Comparison of ENCODE assay signal across 1 cellular context in genomic region chr22:28931844-28932561, GRCh38.
TF ChIP-seq lines count a peak whose summit lies in the region.

No MANE protein-coding gene starts in this region.

TF ChIP-seq in HepG2, 621 proteins besides CTCF, POLR2A, EP300 and RAD21 (continued from another document and continues in another):
- no peak for TF ChIP-seq LCORL (IDR thresholded peaks at IDR 0.05)
- TF ChIP-seq LCORL (CRISPR knock-in tag; IDR thresholded peaks at IDR 0.05), result peak; percentile 6; the same call in 1 of the 2 replicates
- TF ChIP-seq ZBTB25 (CRISPR knock-in tag; IDR thresholded peaks at IDR 0.05), result no peak
- no peak for TF ChIP-seq SRY (CRISPR knock-in tag; IDR thresholded peaks at IDR 0.05)
- TF ChIP-seq KLF12 (CRISPR knock-in tag; IDR thresholded peaks at IDR 0.05; ENCODE audit: borderline replicate concordance), result no peak
- no peak for TF ChIP-seq PCBP1 (IDR thresholded peaks at IDR 0.05; ENCODE audit: borderline replicate concordance, low read depth, low read length)
- TF ChIP-seq MBD4 (IDR thresholded peaks at IDR 0.05; ENCODE audit: borderline replicate concordance, low read length), result no peak
- TF ChIP-seq TERF1 (CRISPR knock-in tag; IDR thresholded peaks at IDR 0.05), result no peak
- TF ChIP-seq EHMT2 (IDR thresholded peaks at IDR 0.05; ENCODE audit: borderline replicate concordance, low read depth, low read length), result peak; percentile 62; the same call in 1 of the 2 replicates
- TF ChIP-seq RXRA (CRISPR knock-in tag; IDR thresholded peaks at IDR 0.05), result peak; percentile 31; the same call in 1 of the 2 replicates
- peak; percentile 81 for TF ChIP-seq RBM22 (optimal IDR thresholded peaks at IDR 0.05; ENCODE audit: low read length)
- TF ChIP-seq ZNF253 (CRISPR knock-in tag; IDR thresholded peaks at IDR 0.05; ENCODE audit: borderline replicate concordance), result no peak
- TF ChIP-seq RXRB (CRISPR knock-in tag; IDR thresholded peaks at IDR 0.05; ENCODE audit: borderline replicate concordance), result peak; percentile 34; the same call in 1 of the 2 replicates
- TF ChIP-seq ZNF224 (CRISPR knock-in tag; IDR thresholded peaks at IDR 0.05), result no peak
- no peak for TF ChIP-seq IRF1 (CRISPR knock-in tag; IDR thresholded peaks at IDR 0.05; ENCODE audit: low read depth)
- TF ChIP-seq THRA (CRISPR knock-in tag; IDR thresholded peaks at IDR 0.05; ENCODE audit: borderline replicate concordance), result peak; percentile 60; the same call in 1 of the 2 replicates
- no peak for TF ChIP-seq ZNF790 (CRISPR knock-in tag; IDR thresholded peaks at IDR 0.05; ENCODE audit: borderline replicate concordance)
- TF ChIP-seq MTA1 (CRISPR knock-in tag; IDR thresholded peaks at IDR 0.05; ENCODE audit: borderline replicate concordance), result no peak
- TF ChIP-seq ZNF430 (CRISPR knock-in tag; IDR thresholded peaks at IDR 0.05), result no peak
- no peak for TF ChIP-seq ZBTB42 (CRISPR knock-in tag; IDR thresholded peaks at IDR 0.05)
- TF ChIP-seq ZFX (CRISPR knock-in tag; IDR thresholded peaks at IDR 0.05; ENCODE audit: low read depth), result no peak
- no peak for TF ChIP-seq ZFP91 (CRISPR knock-in tag; IDR thresholded peaks at IDR 0.05; ENCODE audit: borderline replicate concordance)
- no peak for TF ChIP-seq BRD4 (CRISPR knock-in tag; IDR thresholded peaks at IDR 0.05)
- no peak for TF ChIP-seq EED (CRISPR knock-in tag; IDR thresholded peaks at IDR 0.05)
- no peak for TF ChIP-seq ZHX2 (IDR thresholded peaks at IDR 0.05; ENCODE audit: low read depth)
- no peak for TF ChIP-seq ZHX2 (CRISPR knock-in tag; IDR thresholded peaks at IDR 0.05; ENCODE audit: borderline replicate concordance)
- no peak for TF ChIP-seq ZNF530 (CRISPR knock-in tag; IDR thresholded peaks at IDR 0.05; ENCODE audit: low read depth)
- no peak for TF ChIP-seq NCOA5 (CRISPR knock-in tag; IDR thresholded peaks at IDR 0.05)
- TF ChIP-seq SP4 (CRISPR knock-in tag; IDR thresholded peaks at IDR 0.05), result no peak
- no peak for TF ChIP-seq TSC22D2 (CRISPR knock-in tag; IDR thresholded peaks at IDR 0.05; ENCODE audit: borderline replicate concordance)
- TF ChIP-seq BRF2 (CRISPR knock-in tag; IDR thresholded peaks at IDR 0.05), result no peak
- no peak for TF ChIP-seq REL (CRISPR knock-in tag; conservative IDR thresholded peaks at IDR 0.05)
- no peak for TF ChIP-seq HINFP (CRISPR knock-in tag; IDR thresholded peaks at IDR 0.05; ENCODE audit: low read depth)
- TF ChIP-seq TRAFD1 (CRISPR knock-in tag; IDR thresholded peaks at IDR 0.05; ENCODE audit: borderline replicate concordance), result no peak
- no peak for TF ChIP-seq AKAP8 (CRISPR knock-in tag; IDR thresholded peaks at IDR 0.05)
- peak; percentile 85 for TF ChIP-seq NR2F6 (IDR thresholded peaks at IDR 0.05)
- peak; percentile 75 for TF ChIP-seq NR2F6 (CRISPR knock-in tag; IDR thresholded peaks at IDR 0.05)
- peak; percentile 70 for TF ChIP-seq ISL2 (CRISPR knock-in tag; IDR thresholded peaks at IDR 0.05)
- no peak for TF ChIP-seq ADNP (CRISPR knock-in tag; IDR thresholded peaks at IDR 0.05)
- TF ChIP-seq ZNF775 (CRISPR knock-in tag; IDR thresholded peaks at IDR 0.05; ENCODE audit: borderline replicate concordance), result peak; percentile 81; the same call in 1 of the 2 replicates
- TF ChIP-seq THAP9 (CRISPR knock-in tag; IDR thresholded peaks at IDR 0.05; ENCODE audit: borderline replicate concordance), result no peak
- no peak for TF ChIP-seq NFE2 (CRISPR knock-in tag; IDR thresholded peaks at IDR 0.05)
- 0 out of 2 replicates have a peak, but pooled peaks have one; percentile 45 for TF ChIP-seq REPIN1 (CRISPR knock-in tag; IDR thresholded peaks at IDR 0.05; ENCODE audit: borderline replicate concordance, low read depth)
